8 cellular contexts compared by ENCODE assay signal in genomic region chr2:70133127-70133452, GRCh38. TPM values are rescaled to one million over a fixed set of nuclear protein-coding genes. Genes with fewer than 3 reads are reported as not detected.
DNase-seq lines count a peak whose midpoint lies in the region; ATAC-seq and TF ChIP-seq lines count a peak whose summit lies in the region.

No MANE protein-coding gene starts in this region.

- peak overlapping the region in 9 of 10 donors; percentile 81 to 94 (median 90) for H3K4me3 Mint-ChIP-seq in naive thymus-derived CD4-positive, alpha-beta T cell

- CTCF ChIA-PET in naive thymus-derived CD4-positive, alpha-beta T cell (lab: Charles Lee) = interaction anchor here (0.6 to 2.8 kb wide), 13 partner anchors 7 to 1767 kb away, joined by 3 to 11 read pairs (median 4); no protein-coding TSS in a partner anchor

- H3K27ac Mint-ChIP-seq in naive thymus-derived CD4-positive, alpha-beta T cell = peak overlapping the region; percentile 95 to 99 (median 97)

- POLR2A ChIA-PET in naive thymus-derived CD4-positive, alpha-beta T cell (lab: Charles Lee) = interaction anchor here (0.6 to 28.6 kb wide), 14 partner anchors 9 to 226 kb away, joined by 3 to 1973 read pairs (median 12); partner anchors contain the start of genes C2orf42, MXD1 and PCBP1

- DNase-seq in right atrium auricular region (ENCODE audit: low spot score) = no peak
- no peak for DNase-seq in Right ventricle myocardium inferior (ENCODE audit: missing footprints)
- no peak for DNase-seq in breast epithelium (ENCODE audit: low spot score in 2 of 2)
- DNase-seq in naive thymus-derived CD4-positive, alpha-beta T cell = no peak
- DNase-seq in HCEC 1CT = no peak
- DNase-seq in HAP-1 (ENCODE audit: low spot score in 2 of 2) = no peak
- DNase-seq in activated CD8-positive, alpha-beta memory T cell treated with anti-CD3 and anti-CD28 coated beads for 24 hours = no peak
- no peak for DNase-seq in GM13977 (ENCODE audit: low spot score)

- TF ChIP-seq POLR2A in breast epithelium (IDR thresholded peaks at IDR 0.05) = no peak

- peaks cover 0 to 10% (median 0%) of the 10 kb centered on the region in 5 donors for H3K36me3 Mint-ChIP-seq in naive thymus-derived CD4-positive, alpha-beta T cell

- H3K27me3 Mint-ChIP-seq in naive thymus-derived CD4-positive, alpha-beta T cell = no peaks in the 10 kb centered on the region

- peaks cover 0 to 3% (median 0%) of the 10 kb centered on the region in 11 donors for H3K9me3 Mint-ChIP-seq in naive thymus-derived CD4-positive, alpha-beta T cell

- in situ Hi-C loops in HAP-1 (cut with MboI; ENCODE audit: low sequenced_read_pairs) (no loop called here), GM13977 (cut with MboI; ENCODE audit: low pct_unique_long_range_greater_than_20kb, low sequenced_read_pairs, unreplicated experiment) (loop anchor here (10.0 kb wide), 1 partner anchor 48 kb away; the partner anchor contains the start of gene PCBP1)

- H3K9me3 ChIP-seq in right atrium auricular region (no peaks in the 10 kb centered on the region), breast epithelium (no peaks in the 10 kb centered on the region), HAP-1 (no peaks in the 10 kb centered on the region)
- no peaks in the 10 kb centered on the region for H3K9me3 ChIP-seq in naive thymus-derived CD4-positive, alpha-beta T cell (ENCODE audit: control insufficient read depth in 2 of 3, low read length in 3 of 3)

- H3K4me1 ChIP-seq in right atrium auricular region (peaks cover 0 to 43% of the 10 kb centered on the region in 2 donors), breast epithelium (peaks cover 3 to 20% of the 10 kb centered on the region in 2 donors), HAP-1 (peaks cover 23% of the 10 kb centered on the region)
- H3K4me1 ChIP-seq in naive thymus-derived CD4-positive, alpha-beta T cell (ENCODE audit: control insufficient read depth in 2 of 2, insufficient read depth in 2 of 2, low read length in 2 of 2) = peaks cover 66 to 74% of the 10 kb centered on the region in 2 donors

- H3K4me1 Mint-ChIP-seq in naive thymus-derived CD4-positive, alpha-beta T cell = peaks cover 58 to 88% (median 79%) of the 10 kb centered on the region in 7 donors

- peak overlapping the region; percentile 91 to 92 for H3K27ac ChIP-seq in right atrium auricular region
- peak overlapping the region; percentile 92 to 97 for H3K27ac ChIP-seq in breast epithelium
- peak overlapping the region; percentile 85 for H3K27ac ChIP-seq in naive thymus-derived CD4-positive, alpha-beta T cell (ENCODE audit: low read depth, low read length)

- intact Hi-C loops in Right ventricle myocardium inferior (cut with DNase I) (no loop called here), breast epithelium (cut with DNase I; ENCODE audit: low total_unique reads) (no loop called here)
- intact Hi-C loops in naive thymus-derived CD4-positive, alpha-beta T cell (cut with micrococcal nuclease) = loop anchor here in 1 of 2 donors (2.0 to 10.0 kb wide), 3 partner anchors 30 to 488 kb away; partner anchors contain the start of gene AAK1

- no peak for ATAC-seq in Right ventricle myocardium inferior
- no peak for ATAC-seq in naive thymus-derived CD4-positive, alpha-beta T cell

- TF ChIP-seq CTCF in right atrium auricular region (IDR thresholded peaks at IDR 0.05) = no peak
- TF ChIP-seq CTCF in breast epithelium (IDR thresholded peaks at IDR 0.05) = no peak
- TF ChIP-seq CTCF in GM13977 (IDR thresholded peaks at IDR 0.05; ENCODE audit: extremely low read depth, insufficient read depth, missing control alignments) = no peak

- H3K27me3 ChIP-seq in right atrium auricular region (no peaks in the 10 kb centered on the region), breast epithelium (no peaks in the 10 kb centered on the region), HAP-1 (ENCODE audit: low read depth) (no peaks in the 10 kb centered on the region)
- no peaks in the 10 kb centered on the region for H3K27me3 ChIP-seq in naive thymus-derived CD4-positive, alpha-beta T cell (ENCODE audit: control insufficient read depth in 2 of 2, insufficient read depth in 2 of 2, low read length in 2 of 2)

- H3K36me3 ChIP-seq in right atrium auricular region (no peaks in the 10 kb centered on the region), breast epithelium (no peaks in the 10 kb centered on the region), HAP-1 (replicated peaks) (no peaks in the 10 kb centered on the region)
- no peaks in the 10 kb centered on the region for H3K36me3 ChIP-seq in naive thymus-derived CD4-positive, alpha-beta T cell (ENCODE audit: control insufficient read depth in 2 of 3, insufficient read depth in 3 of 3, low read length in 3 of 3)

- peak overlapping the region in 1 of 2 donors; percentile 39 for H3K4me3 ChIP-seq in right atrium auricular region
- H3K4me3 ChIP-seq in breast epithelium = peak overlapping the region; percentile 32 to 60 (median 45)
- H3K4me3 ChIP-seq in naive thymus-derived CD4-positive, alpha-beta T cell (ENCODE audit: low read length) = peak overlapping the region; percentile 53
- no peak overlapping the region for H3K4me3 ChIP-seq in HAP-1

RNA-seq across cellular contexts. Expression of gene PCBP1, which starts 45.8 kb away (rescaled TPM):
- total RNA-seq in right atrium auricular region (100 to 1,000 TPM; 121 to 147 TPM), Right ventricle myocardium inferior (203 TPM), breast epithelium (100 to 1,000 TPM; 121 to 210 (median 145) TPM)
- 100 to 1,000 TPM; 257 to 487 (median 368) TPM for total RNA-seq in naive thymus-derived CD4-positive, alpha-beta T cell
- 100 to 1,000 TPM; 178 to 198 TPM for polyA plus RNA-seq in naive thymus-derived CD4-positive, alpha-beta T cell

RNA-seq across cellular contexts. Expression of gene C2orf42, which starts 57.7 kb away (rescaled TPM):
- 1 to 10 TPM; 9.6 to 9.9 TPM for total RNA-seq in right atrium auricular region
- total RNA-seq in Right ventricle myocardium inferior = 14.1 TPM
- total RNA-seq in breast epithelium = 10 to 100 TPM; 18.7 to 30.0 (median 20.3) TPM
- 10 to 100 TPM; 20.6 to 45.9 (median 30.3) TPM for total RNA-seq in naive thymus-derived CD4-positive, alpha-beta T cell
- polyA plus RNA-seq in naive thymus-derived CD4-positive, alpha-beta T cell = 10 to 100 TPM; 23.2 to 48.4 TPM
